Comparison of ENCODE assay signal across 1 cellular context in the genomic region with DNA sequence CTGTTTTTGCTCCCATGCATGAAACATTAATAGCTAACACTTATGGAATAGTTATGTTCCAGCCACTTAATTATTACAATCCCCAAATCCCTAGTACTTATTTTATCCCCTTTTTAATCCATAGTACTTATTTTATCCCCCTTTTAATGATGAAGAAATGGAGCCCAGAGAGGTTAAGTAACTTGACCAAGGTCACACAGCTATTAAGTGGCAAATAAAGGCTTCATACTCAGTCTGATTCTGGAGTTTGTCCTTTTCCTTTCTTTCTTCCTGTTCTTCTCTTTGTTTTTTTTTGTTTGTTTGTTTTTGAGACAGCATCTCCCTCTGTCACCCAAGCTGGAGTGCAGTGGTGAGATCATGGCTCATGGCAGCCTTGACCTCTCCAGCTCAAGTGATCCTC.
TF ChIP-seq lines count a peak whose summit lies in the region.

No MANE protein-coding gene starts in this region.

TF ChIP-seq in WTC11, 78 proteins besides CTCF, POLR2A, EP300 and RAD21:
- TF ChIP-seq ELF4 (CRISPR knock-in tag; IDR thresholded peaks at IDR 0.05; ENCODE audit: low read depth) (no peak), HMGA2 (CRISPR knock-in tag; IDR thresholded peaks at IDR 0.05) (no peak), ZNF121 (CRISPR knock-in tag; IDR thresholded peaks at IDR 0.05) (no peak), MXD4 (CRISPR knock-in tag; IDR thresholded peaks at IDR 0.05; ENCODE audit: borderline replicate concordance) (no peak), EMX1 (CRISPR knock-in tag; IDR thresholded peaks at IDR 0.05) (no peak), ZNF423 (CRISPR knock-in tag; IDR thresholded peaks at IDR 0.05) (no peak), JAZF1 (CRISPR knock-in tag; IDR thresholded peaks at IDR 0.05) (no peak), FOXJ3 (CRISPR knock-in tag; IDR thresholded peaks at IDR 0.05; ENCODE audit: borderline replicate concordance) (no peak), ZNF219 (CRISPR knock-in tag; IDR thresholded peaks at IDR 0.05; ENCODE audit: borderline replicate concordance) (no peak), NFATC4 (CRISPR knock-in tag; IDR thresholded peaks at IDR 0.05) (no peak), TCF7 (CRISPR knock-in tag; IDR thresholded peaks at IDR 0.05; ENCODE audit: low read depth) (no peak), PRRX2 (CRISPR knock-in tag; IDR thresholded peaks at IDR 0.05) (no peak), ZNF416 (CRISPR knock-in tag; IDR thresholded peaks at IDR 0.05) (no peak), CREM (CRISPR knock-in tag; IDR thresholded peaks at IDR 0.05) (no peak), FOXP1 (CRISPR knock-in tag; IDR thresholded peaks at IDR 0.05; ENCODE audit: borderline replicate concordance) (no peak)
- TF ChIP-seq, protein P1, sequence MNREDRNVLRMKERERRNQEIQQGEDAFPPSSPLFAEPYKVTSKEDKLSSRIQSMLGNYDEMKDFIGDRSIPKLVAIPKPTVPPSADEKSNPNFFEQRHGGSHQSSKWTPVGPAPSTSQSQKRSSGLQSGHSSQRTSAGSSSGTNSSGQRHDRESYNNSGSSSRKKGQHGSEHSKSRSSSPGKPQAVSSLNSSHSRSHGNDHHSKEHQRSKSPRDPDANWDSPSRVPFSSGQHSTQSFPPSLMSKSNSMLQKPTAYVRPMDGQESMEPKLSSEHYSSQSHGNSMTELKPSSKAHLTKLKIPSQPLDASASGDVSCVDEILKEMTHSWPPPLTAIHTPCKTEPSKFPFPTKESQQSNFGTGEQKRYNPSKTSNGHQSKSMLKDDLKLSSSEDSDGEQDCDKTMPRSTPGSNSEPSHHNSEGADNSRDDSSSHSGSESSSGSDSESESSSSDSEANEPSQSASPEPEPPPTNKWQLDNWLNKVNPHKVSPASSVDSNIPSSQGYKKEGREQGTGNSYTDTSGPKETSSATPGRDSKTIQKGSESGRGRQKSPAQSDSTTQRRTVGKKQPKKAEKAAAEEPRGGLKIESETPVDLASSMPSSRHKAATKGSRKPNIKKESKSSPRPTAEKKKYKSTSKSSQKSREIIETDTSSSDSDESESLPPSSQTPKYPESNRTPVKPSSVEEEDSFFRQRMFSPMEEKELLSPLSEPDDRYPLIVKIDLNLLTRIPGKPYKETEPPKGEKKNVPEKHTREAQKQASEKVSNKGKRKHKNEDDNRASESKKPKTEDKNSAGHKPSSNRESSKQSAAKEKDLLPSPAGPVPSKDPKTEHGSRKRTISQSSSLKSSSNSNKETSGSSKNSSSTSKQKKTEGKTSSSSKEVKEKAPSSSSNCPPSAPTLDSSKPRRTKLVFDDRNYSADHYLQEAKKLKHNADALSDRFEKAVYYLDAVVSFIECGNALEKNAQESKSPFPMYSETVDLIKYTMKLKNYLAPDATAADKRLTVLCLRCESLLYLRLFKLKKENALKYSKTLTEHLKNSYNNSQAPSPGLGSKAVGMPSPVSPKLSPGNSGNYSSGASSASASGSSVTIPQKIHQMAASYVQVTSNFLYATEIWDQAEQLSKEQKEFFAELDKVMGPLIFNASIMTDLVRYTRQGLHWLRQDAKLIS (CRISPR knock-in tag; IDR thresholded peaks at IDR 0.05; ENCODE audit: borderline replicate concordance): no peak
- TF ChIP-seq, protein P2, sequence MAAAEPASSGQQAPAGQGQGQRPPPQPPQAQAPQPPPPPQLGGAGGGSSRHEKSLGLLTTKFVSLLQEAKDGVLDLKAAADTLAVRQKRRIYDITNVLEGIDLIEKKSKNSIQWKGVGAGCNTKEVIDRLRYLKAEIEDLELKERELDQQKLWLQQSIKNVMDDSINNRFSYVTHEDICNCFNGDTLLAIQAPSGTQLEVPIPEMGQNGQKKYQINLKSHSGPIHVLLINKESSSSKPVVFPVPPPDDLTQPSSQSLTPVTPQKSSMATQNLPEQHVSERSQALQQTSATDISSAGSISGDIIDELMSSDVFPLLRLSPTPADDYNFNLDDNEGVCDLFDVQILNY (CRISPR knock-in tag; IDR thresholded peaks at IDR 0.05): no peak
- TF ChIP-seq, protein P3, sequence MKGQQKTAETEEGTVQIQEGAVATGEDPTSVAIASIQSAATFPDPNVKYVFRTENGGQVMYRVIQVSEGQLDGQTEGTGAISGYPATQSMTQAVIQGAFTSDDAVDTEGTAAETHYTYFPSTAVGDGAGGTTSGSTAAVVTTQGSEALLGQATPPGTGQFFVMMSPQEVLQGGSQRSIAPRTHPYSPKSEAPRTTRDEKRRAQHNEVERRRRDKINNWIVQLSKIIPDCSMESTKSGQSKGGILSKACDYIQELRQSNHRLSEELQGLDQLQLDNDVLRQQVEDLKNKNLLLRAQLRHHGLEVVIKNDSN (CRISPR knock-in tag; IDR thresholded peaks at IDR 0.05): no peak
TF ChIP-seq in WTC11: peak in this region for 0.
